8 cellular contexts compared by ENCODE assay signal in the genomic region with DNA sequence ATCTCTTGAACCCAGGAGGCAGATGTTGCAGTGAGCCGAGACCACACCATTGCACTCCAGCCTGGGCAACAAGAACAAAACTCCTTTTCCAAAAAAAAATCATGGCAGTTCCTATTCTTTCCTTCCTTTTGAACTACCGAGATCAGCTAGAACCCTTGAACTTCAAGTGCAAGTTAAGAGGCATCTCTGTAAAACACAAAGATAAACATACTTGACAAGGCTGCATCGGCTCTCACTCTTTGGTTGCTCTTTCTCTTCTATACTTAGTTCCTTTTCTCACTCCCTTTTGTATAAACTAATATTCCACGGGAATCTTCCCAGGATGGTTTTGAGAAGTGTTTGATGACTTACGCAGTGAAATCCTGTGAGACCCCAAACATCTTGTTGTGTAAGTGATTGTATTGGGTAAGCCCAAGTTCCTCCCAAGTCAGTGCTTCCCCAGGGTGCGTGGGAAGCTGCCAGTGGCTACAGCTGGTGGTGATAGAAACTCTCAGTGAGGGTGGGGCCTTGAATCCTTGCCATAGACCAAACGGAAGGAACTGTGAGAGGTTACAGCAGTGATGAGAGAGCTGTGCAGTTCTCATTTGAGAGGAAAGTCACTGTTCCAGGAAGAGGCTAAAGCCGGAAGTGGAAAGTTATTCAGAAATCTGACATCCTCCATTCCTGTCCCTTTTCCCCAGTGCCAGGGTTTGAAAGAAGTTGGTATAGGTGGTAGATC. TPM values are rescaled to one million over a fixed set of nuclear protein-coding genes. Genes with fewer than 3 reads are reported as not detected.
DNase-seq lines count a peak whose midpoint lies in the region; ATAC-seq and TF ChIP-seq lines count a peak whose summit lies in the region.

No MANE protein-coding gene starts in this region.

- DNase-seq in AG09309 (ENCODE audit: low read depth) (peak; percentile 98), left ventricle myocardium inferior (peak; percentile 93), COR-L47 (lab: John Stamatoyannopoulos, UW) (no peak), COLO668 (lab: John Stamatoyannopoulos, UW; ENCODE audit: unreplicated experiment) (no peak), NCI-H2227 (lab: John Stamatoyannopoulos, UW; ENCODE audit: unreplicated experiment) (no peak)
- no peak for DNase-seq in activated T-helper 1 cell treated with anti-CD3 and anti-CD28 coated beads, Interleukin-12 subunit alpha, Interleukin-12 subunit beta, Interleukin-2, Interleukin-4 antibody, amounts not matched to agents 30 ng/mL and 10 ng/mL and 1 ng/mL, durations not matched to agents 14 hours and 24 hours and 36 hours (ENCODE audit: low spot score)

- H3K36me3 Mint-ChIP-seq in activated T-helper 1 cell treated with anti-CD3 and anti-CD28 coated beads, Interleukin-12 subunit alpha, Interleukin-12 subunit beta, Interleukin-2, Interleukin-4 antibody, amounts not matched to agents 30 ng/mL and 10 ng/mL and 1 ng/mL, durations not matched to agents 14 hours and 24 hours and 36 hours (ENCODE audit: low read depth): peaks cover 55% of the 10 kb centered on the region

- no peaks in the 10 kb centered on the region for H3K27me3 Mint-ChIP-seq in activated T-helper 1 cell treated with anti-CD3 and anti-CD28 coated beads, Interleukin-12 subunit alpha, Interleukin-12 subunit beta, Interleukin-2, Interleukin-4 antibody, amounts not matched to agents 30 ng/mL and 10 ng/mL and 1 ng/mL, durations not matched to agents 14 hours and 24 hours and 36 hours (ENCODE audit: insufficient read depth)

- no peaks in the 10 kb centered on the region for H3K9me3 Mint-ChIP-seq in activated T-helper 1 cell treated with anti-CD3 and anti-CD28 coated beads, Interleukin-12 subunit alpha, Interleukin-12 subunit beta, Interleukin-2, Interleukin-4 antibody, amounts not matched to agents 30 ng/mL and 10 ng/mL and 1 ng/mL, durations not matched to agents 14 hours and 24 hours and 36 hours

- intact Hi-C loops in activated T-helper 1 cell treated with anti-CD3 and anti-CD28 coated beads, Interleukin-12 subunit alpha, Interleukin-12 subunit beta, Interleukin-2, Interleukin-4 antibody, amounts not matched to agents 30 ng/mL and 10 ng/mL and 1 ng/mL, durations not matched to agents 14 hours and 24 hours and 36 hours (cut with micrococcal nuclease): no loop called here
- intact Hi-C loops in left ventricle myocardium inferior (cut with micrococcal nuclease): no loop called here

- H3K27me3 ChIP-seq in left ventricle myocardium inferior (ENCODE audit: low read depth) (no peaks in the 10 kb centered on the region), skeletal muscle tissue (ENCODE audit: control insufficient read depth in 3 of 3, insufficient read depth in 3 of 3, low read length in 3 of 3) (no peaks in the 10 kb centered on the region)

- no peak overlapping the region for H3K4me3 Mint-ChIP-seq in activated T-helper 1 cell treated with anti-CD3 and anti-CD28 coated beads, Interleukin-12 subunit alpha, Interleukin-12 subunit beta, Interleukin-2, Interleukin-4 antibody, amounts not matched to agents 30 ng/mL and 10 ng/mL and 1 ng/mL, durations not matched to agents 14 hours and 24 hours and 36 hours

- ATAC-seq in HG02642 (IDR thresholded peaks at IDR 0.05; ENCODE audit: poor library complexity, unreplicated experiment): peak; percentile 68

- H3K4me3 ChIP-seq in AG09309 (ENCODE audit: control insufficient read depth, low read depth, low read length) (no peak overlapping the region), left ventricle myocardium inferior (peak overlapping the region; percentile 33), skeletal muscle tissue (ENCODE audit: low read length in 3 of 3) (peak overlapping the region in 1 of 3 donors; percentile 24)

- H3K27ac Mint-ChIP-seq in activated T-helper 1 cell treated with anti-CD3 and anti-CD28 coated beads, Interleukin-12 subunit alpha, Interleukin-12 subunit beta, Interleukin-2, Interleukin-4 antibody, amounts not matched to agents 30 ng/mL and 10 ng/mL and 1 ng/mL, durations not matched to agents 14 hours and 24 hours and 36 hours: peak overlapping the region; percentile 12

- H3K27ac ChIP-seq in left ventricle myocardium inferior (replicated peaks) (peak overlapping the region; percentile 90), skeletal muscle tissue (ENCODE audit: low read depth, low read length) (peak overlapping the region; percentile 77)

- peaks cover 10% of the 10 kb centered on the region for H3K36me3 ChIP-seq in left ventricle myocardium inferior
- peaks cover 7 to 30% (median 21%) of the 10 kb centered on the region in 3 donors for H3K36me3 ChIP-seq in skeletal muscle tissue (ENCODE audit: control insufficient read depth in 3 of 3, insufficient read depth in 3 of 3, low read length in 3 of 3)

- H3K9me3 ChIP-seq in left ventricle myocardium inferior (replicated peaks): no peaks in the 10 kb centered on the region
- no peaks in the 10 kb centered on the region for H3K9me3 ChIP-seq in skeletal muscle tissue (ENCODE audit: control insufficient read depth in 3 of 3, low read length in 3 of 3)

- TF ChIP-seq CTCF in AG09309 (IDR thresholded peaks at IDR 0.05; ENCODE audit: control insufficient read depth, insufficient read depth, low read depth, low read length, missing control alignments): no peak
- no peak for TF ChIP-seq CTCF in left ventricle myocardium inferior (IDR thresholded peaks at IDR 0.05; ENCODE audit: borderline replicate concordance)

- H3K9ac ChIP-seq in skeletal muscle tissue (ENCODE audit: low read depth in 1 of 3, low read length in 3 of 3): peak overlapping the region in 2 of 3 donors; percentile 1 to 16

- peaks cover 69% of the 10 kb centered on the region for H3K4me1 ChIP-seq in left ventricle myocardium inferior
- H3K4me1 ChIP-seq in skeletal muscle tissue (ENCODE audit: control insufficient read depth in 3 of 3, insufficient read depth in 3 of 3, low read length in 3 of 3): peaks cover 24 to 36% (median 35%) of the 10 kb centered on the region in 3 donors

- no peaks in the 10 kb centered on the region for H3K4me1 Mint-ChIP-seq in activated T-helper 1 cell treated with anti-CD3 and anti-CD28 coated beads, Interleukin-12 subunit alpha, Interleukin-12 subunit beta, Interleukin-2, Interleukin-4 antibody, amounts not matched to agents 30 ng/mL and 10 ng/mL and 1 ng/mL, durations not matched to agents 14 hours and 24 hours and 36 hours (ENCODE audit: low read depth)

RNA-seq across cellular contexts. Expression of a gene that starts 24.1 kb away (rescaled TPM):
- total RNA-seq in activated T-helper 1 cell treated with anti-CD3 and anti-CD28 coated beads, Interleukin-12 subunit alpha, Interleukin-12 subunit beta, Interleukin-2, Interleukin-4 antibody, amounts not matched to agents 30 ng/mL and 10 ng/mL and 1 ng/mL, durations not matched to agents 14 hours and 24 hours and 36 hours: 1.6 and 2.7 TPM in 2 replicates
- 11.3 TPM for total RNA-seq in left ventricle myocardium inferior
- 19.3 TPM for total RNA-seq in skeletal muscle tissue

RNA-seq across cellular contexts. Expression of a gene that starts 28.8 kb away (rescaled TPM):
- total RNA-seq in activated T-helper 1 cell treated with anti-CD3 and anti-CD28 coated beads, Interleukin-12 subunit alpha, Interleukin-12 subunit beta, Interleukin-2, Interleukin-4 antibody, amounts not matched to agents 30 ng/mL and 10 ng/mL and 1 ng/mL, durations not matched to agents 14 hours and 24 hours and 36 hours: 78.2 and 78.9 TPM in 2 replicates
- 3.8 TPM for total RNA-seq in left ventricle myocardium inferior
- 2.1 TPM for total RNA-seq in skeletal muscle tissue

RNA-seq across cellular contexts. Expression of a gene that starts 43.0 kb away (rescaled TPM):
- 84.5 and 93.1 TPM in 2 replicates for total RNA-seq in activated T-helper 1 cell treated with anti-CD3 and anti-CD28 coated beads, Interleukin-12 subunit alpha, Interleukin-12 subunit beta, Interleukin-2, Interleukin-4 antibody, amounts not matched to agents 30 ng/mL and 10 ng/mL and 1 ng/mL, durations not matched to agents 14 hours and 24 hours and 36 hours
- total RNA-seq in left ventricle myocardium inferior: 40.6 TPM
- total RNA-seq in skeletal muscle tissue: 24.5 TPM

Comparison
In these comparisons a context has a peak if more than half of its experiments do, and no peak if none do; other contexts are left out.
1. DNase-seq: peak in AG09309 (single experiment) and left ventricle myocardium inferior (single experiment); none in activated T-helper 1 cell treated with anti-CD3 and anti-CD28 coated beads, Interleukin-12 subunit alpha, Interleukin-12 subunit beta, Interleukin-2, Interleukin-4 antibody, amounts not matched to agents 30 ng/mL and 10 ng/mL and 1 ng/mL, durations not matched to agents 14 hours and 24 hours and 36 hours (single experiment), COR-L47 (single experiment), COLO668 (single experiment) and NCI-H2227 (single experiment).
2. RNA of a gene that starts 28.8 kb away (total RNA-seq): 78.2 to 78.9 TPM in activated T-helper 1 cell treated with anti-CD3 and anti-CD28 coated beads, Interleukin-12 subunit alpha, Interleukin-12 subunit beta, Interleukin-2, Interleukin-4 antibody, amounts not matched to agents 30 ng/mL and 10 ng/mL and 1 ng/mL, durations not matched to agents 14 hours and 24 hours and 36 hours; 3.8 TPM in left ventricle myocardium inferior (single experiment) and 2.1 TPM in skeletal muscle tissue (single experiment); every median in the first group is over 10 times any median in the second.